Comparison of ENCODE assay signal across 8 cellular contexts in the genomic region with DNA sequence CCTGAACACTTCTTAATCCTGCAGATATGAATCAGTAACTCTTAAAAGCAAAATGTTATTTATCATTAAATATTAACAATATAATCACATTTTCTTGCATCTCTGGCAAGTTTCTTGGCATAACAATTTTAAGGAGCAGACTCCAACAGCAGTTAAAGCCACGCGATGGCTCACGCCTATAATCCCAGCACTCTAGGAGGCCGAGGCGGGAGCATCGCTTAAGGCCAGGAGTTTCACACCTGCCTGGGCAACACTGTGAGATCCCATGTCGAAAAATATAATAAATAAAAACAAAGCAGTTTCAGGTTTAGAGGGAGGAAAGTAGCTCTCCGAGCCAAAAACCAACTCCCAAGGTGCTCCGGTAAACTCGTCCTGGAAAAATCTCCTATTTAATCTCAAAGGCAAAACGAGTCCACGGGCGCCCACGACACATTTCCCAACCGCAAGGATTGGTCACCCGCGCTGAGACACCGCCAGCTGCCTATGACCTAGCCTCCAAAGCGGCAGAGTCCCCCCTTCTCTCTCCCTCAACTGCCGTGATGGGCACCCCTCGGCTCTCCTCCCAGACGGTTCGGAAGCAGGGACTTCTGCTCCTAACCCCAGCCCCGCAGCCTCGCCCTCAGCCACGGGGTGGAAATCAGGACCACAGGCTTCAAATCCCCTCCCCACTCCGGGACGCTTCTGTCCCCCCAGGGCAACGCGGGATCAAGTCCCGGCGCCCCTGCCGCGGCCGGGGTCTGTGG. TPM values are rescaled to one million over a fixed set of nuclear protein-coding genes. Genes with fewer than 3 reads are reported as not detected.
DNase-seq lines count a peak whose midpoint lies in the region; ATAC-seq and TF ChIP-seq lines count a peak whose summit lies in the region.
"Not testable (repeated sequence)": the region's sequence is repeated elsewhere in the genome, so short reads cannot be mapped to it uniquely, and the experiment has no call there.

No MANE protein-coding gene starts in this region.

- in situ Hi-C loops in SK-MEL-5 (cut with HindIII; ENCODE audit: low pct_unique_long_range_greater_than_20kb, low sequenced_read_pairs) = not testable (repeated sequence)

- peak overlapping the region; percentile 84 for H3K27ac ChIP-seq in angular gyrus (ENCODE audit: low read depth, low read length)

- intact Hi-C loops in mucosa of descending colon (cut with DNase I, micrococcal nuclease) = not testable (repeated sequence)

- not testable (repeated sequence) for H3K9me3 ChIP-seq in mucosa of descending colon

- DNase-seq in Ammon's horn (ENCODE audit: low spot score) (peak; percentile 12), SK-MEL-5 (ENCODE audit: low read depth, low spot score) (peak; percentile 14), fibroblast of villous mesenchyme (ENCODE audit: low read depth) (peak; percentile 46), mucosa of descending colon (peak in 2 of 3 donors; percentile 33 to 34)
- peak; percentile 1 to 12 (median 2) for DNase-seq in stimulated activated CD4-positive, alpha-beta T cell treated with anti-CD3 and anti-CD28 coated beads, TNF-alpha, amount 100 ng/mL, for 48 hours (ENCODE audit: low read depth in 3 of 3)

- TF ChIP-seq CTCF in fibroblast of villous mesenchyme (IDR thresholded peaks at IDR 0.05; ENCODE audit: insufficient read depth, low read depth, low read length); mucosa of descending colon (IDR thresholded peaks at IDR 0.05): not testable (repeated sequence)

- not testable (repeated sequence) for H3K36me3 ChIP-seq in mucosa of descending colon (ENCODE audit: low read depth)

- peaks cover 17% of the 10 kb centered on the region for H3K4me1 ChIP-seq in mucosa of descending colon (ENCODE audit: low read depth)

- H3K4me3 ChIP-seq in fibroblast of villous mesenchyme (ENCODE audit: low read depth, low read length) = peak overlapping the region; percentile 96
- peak overlapping the region; percentile 82 for H3K4me3 ChIP-seq in mucosa of descending colon

- peak; percentile 9 for ATAC-seq in GM21390 (IDR thresholded peaks at IDR 0.05; ENCODE audit: unreplicated experiment)
- peak; percentile 2 for ATAC-seq in HG03432 (IDR thresholded peaks at IDR 0.05; ENCODE audit: unreplicated experiment)
- ATAC-seq in mucosa of descending colon = peak; percentile 36

RNA-seq across cellular contexts. Expression of a gene that starts 37.5 kb away (rescaled TPM):
- 20.9 and 24.5 TPM in 2 replicates for total RNA-seq in SK-MEL-5 (2014; rRNA removed; shearing (Covaris generic))
- polyA plus RNA-seq in SK-MEL-5 (2015; cell fraction: cytosol; rRNA removed) = 26.3 and 31.3 TPM in 2 replicates
- 93.4 and 103 TPM in 2 replicates for polyA plus RNA-seq in SK-MEL-5 (2015; cell fraction: nucleus; rRNA removed)
- total RNA-seq in fibroblast of villous mesenchyme (11.2 and 12.2 TPM in 2 replicates), mucosa of descending colon (10 to 100 TPM in 1 of 3 donors, 1 to 10 TPM in 2; 7.4 to 24.8 (median 8.5) TPM)

Comparison
In these comparisons a context has a peak if more than half of its experiments do, and no peak if none do; other contexts are left out.
1. Peak in every context shown above with its lines: DNase-seq, ATAC-seq, H3K4me3 ChIP-seq and H3K27ac ChIP-seq.